In the genomic region with DNA sequence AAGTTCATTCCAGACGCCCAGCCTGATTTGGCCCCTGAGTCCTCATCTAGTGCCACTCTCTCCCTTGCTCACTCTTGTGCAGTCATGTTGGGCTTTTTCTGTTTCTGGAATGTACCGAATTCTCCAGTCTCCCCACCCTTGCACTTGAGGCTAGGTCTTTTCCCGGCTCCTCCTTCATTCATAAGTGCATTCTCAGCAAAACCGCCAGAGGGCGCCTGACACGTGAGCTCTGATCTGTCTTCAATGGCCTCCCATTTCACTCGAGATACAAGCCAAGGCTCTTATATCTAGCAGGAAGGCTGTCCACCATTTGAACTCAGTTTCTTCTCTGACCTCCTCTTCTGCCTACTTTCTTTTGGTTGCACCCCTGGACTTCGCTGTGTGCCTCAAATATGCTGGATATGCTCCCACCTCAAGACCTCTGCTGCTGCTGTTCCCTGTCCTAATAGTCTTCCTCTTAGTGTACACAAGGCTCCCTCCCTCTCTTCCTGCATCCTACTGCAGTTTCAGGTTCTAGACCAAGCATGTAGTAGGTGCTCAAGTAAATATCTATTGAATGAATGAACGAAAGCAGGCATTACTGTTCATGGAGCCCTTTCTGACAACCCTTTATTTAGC, we compare ENCODE assay signal across 8 cellular contexts.
DNase-seq lines count a peak whose midpoint lies in the region; ATAC-seq and TF ChIP-seq lines count a peak whose summit lies in the region.

No MANE protein-coding gene starts in this region.

- ATAC-seq in GM19351 (IDR thresholded peaks at IDR 0.05; ENCODE audit: unreplicated experiment), result peak; percentile 97
- peak; percentile 99 for ATAC-seq in HG03354 (IDR thresholded peaks at IDR 0.05; ENCODE audit: poor library complexity, severe bottlenecking, unreplicated experiment)
- peak; percentile 84 for ATAC-seq in lung (ENCODE audit: insufficient read depth, low FRiP score)

- H3K27me3 Mint-ChIP-seq in CD8-positive, alpha-beta memory T cell, result no peaks in the 10 kb centered on the region

- no peak overlapping the region for H3K4me3 ChIP-seq in CD8-positive, alpha-beta memory T cell (ENCODE audit: low read length)
- no peak overlapping the region for H3K4me3 ChIP-seq in lung

- H3K9me3 ChIP-seq in CD8-positive, alpha-beta memory T cell (ENCODE audit: low read length), result no peaks in the 10 kb centered on the region
- no peaks in the 10 kb centered on the region for H3K9me3 ChIP-seq in lung (ENCODE audit: control insufficient read depth in 2 of 2, insufficient read depth in 1 of 2, low read length in 1 of 2)

- H3K4me3 Mint-ChIP-seq in CD8-positive, alpha-beta memory T cell, result no peak overlapping the region

- no peaks in the 10 kb centered on the region for H3K4me1 ChIP-seq in CD8-positive, alpha-beta memory T cell (ENCODE audit: insufficient read depth, low read length)
- H3K4me1 ChIP-seq in lung (ENCODE audit: control insufficient read depth in 2 of 2, insufficient read depth in 2 of 2, low read length in 2 of 2), result peaks cover 0 to 2% of the 10 kb centered on the region in 2 donors

- no peak overlapping the region for H3K27ac ChIP-seq in CD8-positive, alpha-beta memory T cell (ENCODE audit: low read depth, low read length)
- no peak overlapping the region for H3K27ac ChIP-seq in lung (ENCODE audit: low read depth in 1 of 2, low read length in 1 of 2)

- H3K27ac Mint-ChIP-seq in CD8-positive, alpha-beta memory T cell, result peak overlapping the region in 1 of 8 donors; percentile 65

- POLR2A ChIA-PET in CD8-positive, alpha-beta memory T cell (lab: Charles Lee), result interaction anchor here (0.6 kb wide), 1 partner anchor 32 kb away, joined by 3 read pairs; no protein-coding TSS in a partner anchor

- H3K36me3 ChIP-seq in CD8-positive, alpha-beta memory T cell (ENCODE audit: insufficient read depth, low read length), result no peaks in the 10 kb centered on the region
- H3K36me3 ChIP-seq in lung (ENCODE audit: control insufficient read depth in 2 of 2, insufficient read depth in 2 of 2, low read length in 2 of 2), result no peaks in the 10 kb centered on the region

- peaks cover 5 to 7% (median 5%) of the 10 kb centered on the region in 3 donors for H3K4me1 Mint-ChIP-seq in CD8-positive, alpha-beta memory T cell

- TF ChIP-seq CTCF in lung (IDR thresholded peaks at IDR 0.05; ENCODE audit: control extremely low read depth, extremely low read depth), result peak; percentile 66

- whole genome bisulfite sequencing in lung, 2 donors, result 24 to 25% methylated on average over 9 of the region's 9 CpGs

- CTCF ChIA-PET in CD8-positive, alpha-beta memory T cell (lab: Charles Lee), result interaction anchor here (1.4 to 2.2 kb wide), 2 partner anchors 10 to 496 kb away, joined by 3 to 8 read pairs; no protein-coding TSS in a partner anchor

- H3K27me3 ChIP-seq in CD8-positive, alpha-beta memory T cell (ENCODE audit: insufficient read depth, low read length, poor library complexity, severe bottlenecking), result no peaks in the 10 kb centered on the region
- H3K27me3 ChIP-seq in lung (ENCODE audit: control insufficient read depth, insufficient read depth), result no peaks in the 10 kb centered on the region

- DNase-seq in CD8-positive, alpha-beta memory T cell, result peak; percentile 8 to 55 (median 32)
- DNase-seq in NCI-H526 (lab: John Stamatoyannopoulos, UW) (peak; percentile 42 to 76), lung (ENCODE audit: low spot score) (peak; percentile 74)
- DNase-seq in activated CD4-positive, alpha-beta T cell treated with anti-CD3 and anti-CD28 coated beads, Interleukin-2, amount 50 U/mL, for 24 hours (ENCODE audit: low read depth in 1 of 2, low spot score in 1 of 2), result peak; percentile 29 to 46
- peak; percentile 31 for DNase-seq in effector CD4-positive, alpha-beta T cell
- peak; percentile 8 for DNase-seq in stimulated activated CD8-positive, alpha-beta memory T cell treated with anti-CD3 and anti-CD28 coated beads, Interleukin-15, amount 100 ng/mL, for 1 hour (ENCODE audit: low read depth)

- H3K9me3 Mint-ChIP-seq in CD8-positive, alpha-beta memory T cell, result peaks cover 0 to 2% (median 0%) of the 10 kb centered on the region in 5 donors

- no peaks in the 10 kb centered on the region for H3K36me3 Mint-ChIP-seq in CD8-positive, alpha-beta memory T cell

Comparison
In these comparisons a context has a peak if more than half of its experiments do, and no peak if none do; other contexts are left out.
1. DNase-seq: peak in every context shown above with its lines; median percentile 74 in lung; 59 in NCI-H526; 38 in activated CD4-positive, alpha-beta T cell treated with anti-CD3 and anti-CD28 coated beads, Interleukin-2, amount 50 U/mL, for 24 hours; 32 in CD8-positive, alpha-beta memory T cell; 31 in effector CD4-positive, alpha-beta T cell; 8 in stimulated activated CD8-positive, alpha-beta memory T cell treated with anti-CD3 and anti-CD28 coated beads, Interleukin-15, amount 100 ng/mL, for 1 hour.